In genomic region chr3:23455084-23455483, GRCh38 we compare ENCODE assay signal across 11 cellular contexts.
DNase-seq lines count a peak whose midpoint lies in the region; ATAC-seq and TF ChIP-seq lines count a peak whose summit lies in the region.
"Had no signal": no experiment of that assay in that cellular context is flagged by ENCODE, and none has a peak within 500 bp of the region (broad histone marks: within the 10 kb centered on the region; RNA-seq: fewer than 3 reads in every experiment).

No MANE protein-coding gene starts in this region.

- CTCF ChIA-PET in activated naive CD4-positive, alpha-beta T cell treated with anti-CD3 and anti-CD28 coated beads for 36 hours (lab: Charles Lee), result interaction anchor here (0.6 kb wide), 1 partner anchor 335 kb away, joined by 3 read pairs; no protein-coding TSS in a partner anchor

- WGBS in psoas muscle, 3 donors, result 56 to 63% (median 58%) methylated on average over 3 of the region's 3 CpGs

- DNase-seq in H4 (ENCODE audit: low spot score) (peak; percentile 16), NOMO-1 treated with DMSO at 0.1 percent for 48 hours (lab: John Stamatoyannopoulos, UW; ENCODE audit: unreplicated experiment) (peak; percentile 94), epithelial cell of prostate (ENCODE audit: low read depth, low spot score) (peak; percentile 24), psoas muscle (no peak), activated gamma-delta T cell (lab: John Stamatoyannopoulos, UW) (no peak), GDM1 (lab: John Stamatoyannopoulos, UW) (no peak)
- DNase-seq in activated naive CD4-positive, alpha-beta T cell treated with anti-CD3 and anti-CD28 coated beads for 36 hours, result no peak
- DNase-seq: NCI-H446 had no signal

- H3K36me3 ChIP-seq in psoas muscle (ENCODE audit: insufficient read depth in 1 of 2, low read depth in 1 of 2), result no peaks in the 10 kb centered on the region
- H3K36me3 ChIP-seq: tibial artery had no signal

- peaks cover 35% of the 10 kb centered on the region for H3K4me1 ChIP-seq in psoas muscle

- peak in 3 of 4 donors; percentile 18 to 39 (median 30) for ATAC-seq in psoas muscle
- no peak for ATAC-seq in HG03045 (IDR thresholded peaks at IDR 0.05; ENCODE audit: unreplicated experiment)

- no peak overlapping the region for H3K27ac ChIP-seq in epithelial cell of prostate
- no peak overlapping the region for H3K27ac ChIP-seq in psoas muscle
- H3K27ac ChIP-seq: tibial artery had no signal

- H3K4me3 ChIP-seq in psoas muscle, result no peak overlapping the region
- H3K4me3 ChIP-seq: tibial artery had no signal

- H3K9me3 Mint-ChIP-seq in activated naive CD4-positive, alpha-beta T cell treated with anti-CD3 and anti-CD28 coated beads for 36 hours, result peaks cover 2% of the 10 kb centered on the region

- H3K27ac Mint-ChIP-seq in activated naive CD4-positive, alpha-beta T cell treated with anti-CD3 and anti-CD28 coated beads for 36 hours, result no peak overlapping the region
- H3K27ac Mint-ChIP-seq: T-helper 2 cell treated with Interferon-gamma antibody and Interleukin-4, amounts not matched to agents 5 μg/mL and 100 μg/mL, for 36 hours had no signal

- peaks cover 5% of the 10 kb centered on the region for H3K36me3 Mint-ChIP-seq in activated naive CD4-positive, alpha-beta T cell treated with anti-CD3 and anti-CD28 coated beads for 36 hours (ENCODE audit: low read depth)

- H3K9me3 ChIP-seq in psoas muscle, result no peaks in the 10 kb centered on the region
- H3K9me3 ChIP-seq: tibial artery had no signal

- peaks cover 24% of the 10 kb centered on the region for H3K4me1 Mint-ChIP-seq in activated naive CD4-positive, alpha-beta T cell treated with anti-CD3 and anti-CD28 coated beads for 36 hours (ENCODE audit: low read depth)

- intact Hi-C loops in psoas muscle (cut with DNase I), result no loop called here
- intact Hi-C loops in activated naive CD4-positive, alpha-beta T cell treated with anti-CD3 and anti-CD28 coated beads for 36 hours (cut with micrococcal nuclease), result no loop called here

- TF ChIP-seq CTCF in psoas muscle (IDR thresholded peaks at IDR 0.05), result no peak

- H3K4me3 Mint-ChIP-seq in activated naive CD4-positive, alpha-beta T cell treated with anti-CD3 and anti-CD28 coated beads for 36 hours, result no peak overlapping the region
- H3K4me3 Mint-ChIP-seq: T-helper 2 cell treated with Interferon-gamma antibody and Interleukin-4, amounts not matched to agents 5 μg/mL and 100 μg/mL, for 36 hours had no signal

- no peaks in the 10 kb centered on the region for H3K27me3 Mint-ChIP-seq in activated naive CD4-positive, alpha-beta T cell treated with anti-CD3 and anti-CD28 coated beads for 36 hours (ENCODE audit: low read depth)

- no peaks in the 10 kb centered on the region for H3K27me3 ChIP-seq in psoas muscle (ENCODE audit: insufficient read depth in 3 of 3, low read length in 2 of 3)
- H3K27me3 ChIP-seq: tibial artery had no signal

Comparison
In these comparisons a context has a peak if more than half of its experiments do, and no peak if none do; other contexts are left out.
1. DNase-seq: peak in H4 (single experiment), NOMO-1 treated with DMSO at 0.1 percent for 48 hours (single experiment) and epithelial cell of prostate (single experiment); none in psoas muscle (0 of 2), activated naive CD4-positive, alpha-beta T cell treated with anti-CD3 and anti-CD28 coated beads for 36 hours (single experiment), activated gamma-delta T cell (single experiment) and GDM1 (single experiment).